1 cellular context compared by ENCODE assay signal in the genomic region with DNA sequence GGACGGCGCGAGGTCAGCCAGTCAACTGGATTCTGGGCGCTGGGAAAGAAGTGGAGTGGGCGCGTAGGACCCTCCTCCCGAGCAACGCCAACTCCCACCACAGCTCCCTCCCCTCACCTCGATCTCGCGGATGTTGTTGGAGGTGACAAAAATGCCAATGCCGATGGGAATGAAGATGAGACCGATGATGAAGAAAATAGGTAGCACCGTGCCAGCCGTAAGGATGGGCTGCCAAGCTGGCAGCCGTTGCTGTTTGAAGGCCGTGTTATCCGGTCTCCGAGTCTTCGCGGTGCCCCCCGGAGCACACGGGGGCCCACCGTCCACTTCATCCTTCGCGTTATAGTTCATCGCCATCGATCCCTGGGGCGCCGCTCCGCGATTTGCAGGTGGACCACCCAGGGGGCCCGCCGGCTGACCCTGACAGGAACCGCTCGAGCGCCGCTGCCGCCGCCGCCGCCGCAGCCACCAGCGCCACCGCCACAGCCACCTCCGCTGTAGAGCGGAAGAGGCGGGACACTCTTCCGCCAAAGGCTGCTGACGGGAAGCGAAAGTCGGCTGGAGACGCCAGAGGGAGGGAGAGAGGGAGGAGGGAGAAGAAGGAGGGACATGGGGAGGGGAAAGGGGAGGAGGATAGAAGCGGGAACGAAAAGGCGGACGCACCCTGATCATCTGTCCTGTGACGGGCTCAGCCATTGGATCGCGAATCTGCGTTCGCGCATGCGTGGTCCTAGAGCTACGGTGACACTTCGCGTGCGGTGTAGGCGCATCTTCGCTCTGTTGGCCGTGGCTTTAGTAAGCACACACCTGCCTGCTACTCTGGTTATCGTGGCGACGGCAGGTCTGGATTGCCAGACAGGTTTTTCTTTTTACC.
A peak's percentile ranks its signal among the peaks of the same experiment; 100 is the strongest.
TF ChIP-seq lines count a peak whose summit lies in the region.

A gene (minus strand): TSS at position 508 of the 871 bp plus-strand sequence. CDS start 154 bp downstream, at position 354.

TF ChIP-seq in HepG2, 621 proteins besides CTCF, POLR2A, EP300 and RAD21 (continued from another document):
- TF ChIP-seq ARNTL (CRISPR knock-in tag; IDR thresholded peaks at IDR 0.05) (peak; percentile 71; the same call in 1 of the 2 replicates), ZNF879 (CRISPR knock-in tag; IDR thresholded peaks at IDR 0.05) (peak; percentile 90), SP2 (CRISPR knock-in tag; IDR thresholded peaks at IDR 0.05) (peak; percentile 86), RCOR2 (CRISPR knock-in tag; IDR thresholded peaks at IDR 0.05) (no peak), CHD4 (IDR thresholded peaks at IDR 0.05; ENCODE audit: borderline replicate concordance, low read length) (no peak), RAD51 (IDR thresholded peaks at IDR 0.05; ENCODE audit: borderline replicate concordance) (peak; percentile 63), HCFC1 (IDR thresholded peaks at IDR 0.05; ENCODE audit: low read depth, low read length) (peak; percentile 39; the same call in 1 of the 2 replicates), RARA (CRISPR knock-in tag; IDR thresholded peaks at IDR 0.05) (no peak; the same call in 1 of the 2 replicates), ZNF205 (CRISPR knock-in tag; IDR thresholded peaks at IDR 0.05) (no peak), ZNF138 (CRISPR knock-in tag; IDR thresholded peaks at IDR 0.05; ENCODE audit: low read depth) (no peak)
- TF ChIP-seq, protein P1, sequence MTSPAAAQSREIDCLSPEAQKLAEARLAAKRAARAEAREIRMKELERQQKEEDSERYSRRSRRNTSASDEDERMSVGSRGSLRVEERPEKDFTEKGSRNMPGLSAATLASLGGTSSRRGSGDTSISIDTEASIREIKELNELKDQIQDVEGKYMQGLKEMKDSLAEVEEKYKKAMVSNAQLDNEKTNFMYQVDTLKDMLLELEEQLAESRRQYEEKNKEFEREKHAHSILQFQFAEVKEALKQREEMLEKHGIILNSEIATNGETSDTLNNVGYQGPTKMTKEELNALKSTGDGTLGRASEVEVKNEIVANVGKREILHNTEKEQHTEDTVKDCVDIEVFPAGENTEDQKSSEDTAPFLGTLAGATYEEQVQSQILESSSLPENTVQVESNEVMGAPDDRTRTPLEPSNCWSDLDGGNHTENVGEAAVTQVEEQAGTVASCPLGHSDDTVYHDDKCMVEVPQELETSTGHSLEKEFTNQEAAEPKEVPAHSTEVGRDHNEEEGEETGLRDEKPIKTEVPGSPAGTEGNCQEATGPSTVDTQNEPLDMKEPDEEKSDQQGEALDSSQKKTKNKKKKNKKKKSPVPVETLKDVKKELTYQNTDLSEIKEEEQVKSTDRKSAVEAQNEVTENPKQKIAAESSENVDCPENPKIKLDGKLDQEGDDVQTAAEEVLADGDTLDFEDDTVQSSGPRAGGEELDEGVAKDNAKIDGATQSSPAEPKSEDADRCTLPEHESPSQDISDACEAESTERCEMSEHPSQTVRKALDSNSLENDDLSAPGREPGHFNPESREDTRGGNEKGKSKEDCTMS (CRISPR knock-in tag; conservative IDR thresholded peaks at IDR 0.05) = no peak
